Comparison of ENCODE assay signal across 8 cellular contexts in genomic region chr6:43228951-43229802, GRCh38. TPM values are rescaled to one million over a fixed set of nuclear protein-coding genes. Genes with fewer than 3 reads are reported as not detected.
A peak's percentile ranks its signal among the peaks of the same experiment; 100 is the strongest.
DNase-seq lines count a peak whose midpoint lies in the region; ATAC-seq, FAIRE-seq and TF ChIP-seq lines count a peak whose summit lies in the region.

A gene with protein sequence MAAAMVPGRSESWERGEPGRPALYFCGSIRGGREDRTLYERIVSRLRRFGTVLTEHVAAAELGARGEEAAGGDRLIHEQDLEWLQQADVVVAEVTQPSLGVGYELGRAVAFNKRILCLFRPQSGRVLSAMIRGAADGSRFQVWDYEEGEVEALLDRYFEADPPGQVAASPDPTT (minus strand): TSS chr6:43229481. CDS start chr6:43229456, 25 bp downstream.

- TF ChIP-seq CTCF in AG10803 (conservative IDR thresholded peaks at IDR 0.05; ENCODE audit: low read length) = peak; percentile 44
- peak; percentile 80 to 92 for TF ChIP-seq CTCF in endothelial cell of umbilical vein (IDR thresholded peaks at IDR 0.05; ENCODE audit: extremely low read depth in 1 of 2, insufficient read depth in 1 of 2, low read depth in 1 of 2, low read length in 2 of 2)
- TF ChIP-seq CTCF in mesothelial cell of epicardium (IDR thresholded peaks at IDR 0.05; ENCODE audit: unreplicated experiment) = peak; percentile 89

- H3K9me1 ChIP-seq in endothelial cell of umbilical vein (replicated peaks; ENCODE audit: control insufficient read depth, extremely low read depth, insufficient read depth, low read length) = no peaks in the 10 kb centered on the region

- H3K4me3 Mint-ChIP-seq in mesothelial cell of epicardium = peak within 1 kb of the TSS; percentile 76

- H3K79me2 ChIP-seq in endothelial cell of umbilical vein (ENCODE audit: control insufficient read depth, insufficient read depth, low read length) = peaks cover 3% of the 10 kb centered on the region

- H3K9me3 ChIP-seq in endothelial cell of umbilical vein (replicated peaks; ENCODE audit: control insufficient read depth, insufficient read depth, low read length) = no peaks in the 10 kb centered on the region

- peaks cover 6% of the 10 kb centered on the region for H3K4me1 ChIP-seq in endothelial cell of umbilical vein (ENCODE audit: control insufficient read depth, extremely low read depth, insufficient read depth, low read length)

- ATAC-seq in GM18867 (IDR thresholded peaks at IDR 0.05; ENCODE audit: unreplicated experiment) = peak; percentile 85
- peak; percentile 66 for ATAC-seq in HG03139 (IDR thresholded peaks at IDR 0.05; ENCODE audit: unreplicated experiment)

- POLR2A ChIA-PET in endothelial cell of umbilical vein (lab: Charles Lee) = no interaction called here

- peak; percentile 77 for TF ChIP-seq POLR2A in endothelial cell of umbilical vein (IDR thresholded peaks at IDR 0.05; ENCODE audit: low read depth, low read length)

- H3K27ac Mint-ChIP-seq in mesothelial cell of epicardium = peak within 1 kb of the TSS; percentile 59

- peaks cover 6 to 10% of the 10 kb centered on the region in 2 experiments for H3K27me3 ChIP-seq in endothelial cell of umbilical vein (ENCODE audit: control insufficient read depth in 2 of 2, insufficient read depth in 2 of 2, low read length in 2 of 2)

- no peaks in the 10 kb centered on the region for H3K9me3 Mint-ChIP-seq in mesothelial cell of epicardium

- H3K4me3 ChIP-seq in AG10803 (ENCODE audit: low read length) = peak within 1 kb of the TSS; percentile 64
- H3K4me3 ChIP-seq in endothelial cell of umbilical vein (replicated peaks in 1 of 3; ENCODE audit: insufficient read depth in 1 of 3, low read depth in 1 of 3, low read length in 3 of 3) = peak within 1 kb of the TSS; percentile 54 to 76 (median 71)

- H2AFZ ChIP-seq in endothelial cell of umbilical vein (ENCODE audit: low read depth, low read length) = peak within 1 kb of the TSS; percentile 87

- peak within 1 kb of the TSS; percentile 94 for H3K4me2 ChIP-seq in endothelial cell of umbilical vein (ENCODE audit: insufficient read depth, low read length)

- FAIRE-seq in endothelial cell of umbilical vein (lab: Jason Lieb, UNC) = peak; percentile 64

- no peaks in the 10 kb centered on the region for H3K36me3 ChIP-seq in endothelial cell of umbilical vein (ENCODE audit: control insufficient read depth in 2 of 2, extremely low read depth in 1 of 2, insufficient read depth in 2 of 2, low read length in 2 of 2)

- peak within 1 kb of the TSS; percentile 30 for H3K27ac ChIP-seq in endothelial cell of umbilical vein (ENCODE audit: insufficient read depth, low read depth, low read length)

- CTCF ChIA-PET in endothelial cell of umbilical vein (lab: Charles Lee) = interaction anchor here (0.6 to 2.6 kb wide), 55 partner anchors 9 to 850 kb away, joined by 3 to 27 read pairs (median 5); partner anchors contain the start of genes CRIP3, CUL9, LRRC73 and SRF

- BruUV-seq in endothelial cell of umbilical vein (replicated peaks; lab: Mats Ljungman, UMichigan) = no TSS peak

- H4K20me1 ChIP-seq in endothelial cell of umbilical vein (replicated peaks; ENCODE audit: control insufficient read depth, extremely low read depth, insufficient read depth, low read length) = no peaks in the 10 kb centered on the region

- peak within 1 kb of the TSS; percentile 75 for H3K9ac ChIP-seq in endothelial cell of umbilical vein (replicated peaks; ENCODE audit: extremely low read depth, insufficient read depth, low read length)

- peaks cover 13% of the 10 kb centered on the region for H3K36me3 Mint-ChIP-seq in mesothelial cell of epicardium

- peaks cover 7% of the 10 kb centered on the region for H3K4me1 Mint-ChIP-seq in mesothelial cell of epicardium

- dilution Hi-C loops in endothelial cell of umbilical vein (cut with MboI; ENCODE audit: extremely low pct_ligation_motif_present, low sequenced_read_pairs) = no loop called here

- H3K27me3 Mint-ChIP-seq in mesothelial cell of epicardium (ENCODE audit: low read depth) = peaks cover 16% of the 10 kb centered on the region

- DNase-seq in AG10803 (ENCODE audit: low read depth) = peak; percentile 59
- peak; percentile 54 to 57 for DNase-seq in NOMO-1 (lab: John Stamatoyannopoulos, UW; ENCODE audit: unreplicated experiment in 2 of 2)
- peak; percentile 34 for DNase-seq in activated CD8-positive, alpha-beta memory T cell treated with anti-CD3 and anti-CD28 coated beads, Interleukin-2, amount 50 U/mL, for 24 hours (ENCODE audit: extremely low read depth)
- peak; percentile 70 for DNase-seq in endothelial cell of umbilical vein (ENCODE audit: low read depth, low spot score)
- peak; percentile 69 to 87 for DNase-seq in mesothelial cell of epicardium (ENCODE audit: low spot score in 2 of 2, unreplicated experiment in 2 of 2)
- peak; percentile 71 to 74 for DNase-seq in stimulated activated CD8-positive, alpha-beta memory T cell treated with anti-CD3 and anti-CD28 coated beads, Interleukin-15, amount 100 ng/mL, for 48 hours (ENCODE audit: low read depth in 2 of 2)

- intact Hi-C loops in endothelial cell of umbilical vein (cut with micrococcal nuclease) = loop anchor here (1.0 kb wide), 2 partner anchors 56 to 105 kb away; no protein-coding TSS in a partner anchor

TF ChIP-seq in endothelial cell of umbilical vein, 7 proteins besides CTCF, POLR2A, EP300 and RAD21:
- TF ChIP-seq GATA2 (IDR thresholded peaks at IDR 0.05; ENCODE audit: insufficient read depth, insufficient read length, low read depth, low read length) (no peak), MAX (IDR thresholded peaks at IDR 0.05; ENCODE audit: insufficient read depth, insufficient read length) (peak; percentile 54), EZH2 (IDR thresholded peaks at IDR 0.05; ENCODE audit: borderline replicate concordance, low read depth, low read length, severe bottlenecking) (no peak), FOS (IDR thresholded peaks at IDR 0.05; ENCODE audit: borderline replicate concordance, insufficient read depth, low read length) (no peak), POLR2AphosphoS5 (IDR thresholded peaks at IDR 0.05; ENCODE audit: insufficient read depth, low read depth, low read length) (peak; percentile 87), MYC (IDR thresholded peaks at IDR 0.05; ENCODE audit: low read depth, low read length) (no peak), JUN (IDR thresholded peaks at IDR 0.05; ENCODE audit: borderline replicate concordance, insufficient read depth, insufficient read length, low read depth) (no peak)

RNA-seq across cellular contexts. Expression of the gene that starts here (rescaled TPM):
- total RNA-seq in endothelial cell of umbilical vein (34.3 and 37.7 TPM in 2 replicates), mesothelial cell of epicardium (49.0 to 52.3 TPM (median 49.4 TPM) in 3 replicates)
- 120 and 131 TPM in 2 replicates for polyA plus RNA-seq in endothelial cell of umbilical vein
- 65.8 and 81.7 TPM in 2 replicates for polyA plus RNA-seq in endothelial cell of umbilical vein (2011; cell fraction: cytosol; rRNA removed)
- 22.2 and 25.2 TPM in 2 replicates for polyA plus RNA-seq in endothelial cell of umbilical vein (2011; cell fraction: nucleus; rRNA removed)
- polyA plus RNA-seq in endothelial cell of umbilical vein (2012) = 30.6 and 50.9 TPM in 2 replicates
- polyA minus RNA-seq in endothelial cell of umbilical vein = 17.8 and 20.9 TPM in 2 replicates
- 58.5 TPM for polyA minus RNA-seq in endothelial cell of umbilical vein (2011; cell fraction: cytosol; rRNA and poly(A)+ RNA removed)
- polyA minus RNA-seq in endothelial cell of umbilical vein (2011; cell fraction: nucleus; rRNA and poly(A)+ RNA removed) = 5.5 and 6.8 TPM in 2 replicates

Comparison
In these comparisons a context has a peak if more than half of its experiments do, and no peak if none do; other contexts are left out.
1. Peak in every context shown above with its lines: DNase-seq, ATAC-seq, H3K4me3 ChIP-seq and H3K27ac ChIP-seq.